In the genomic region with DNA sequence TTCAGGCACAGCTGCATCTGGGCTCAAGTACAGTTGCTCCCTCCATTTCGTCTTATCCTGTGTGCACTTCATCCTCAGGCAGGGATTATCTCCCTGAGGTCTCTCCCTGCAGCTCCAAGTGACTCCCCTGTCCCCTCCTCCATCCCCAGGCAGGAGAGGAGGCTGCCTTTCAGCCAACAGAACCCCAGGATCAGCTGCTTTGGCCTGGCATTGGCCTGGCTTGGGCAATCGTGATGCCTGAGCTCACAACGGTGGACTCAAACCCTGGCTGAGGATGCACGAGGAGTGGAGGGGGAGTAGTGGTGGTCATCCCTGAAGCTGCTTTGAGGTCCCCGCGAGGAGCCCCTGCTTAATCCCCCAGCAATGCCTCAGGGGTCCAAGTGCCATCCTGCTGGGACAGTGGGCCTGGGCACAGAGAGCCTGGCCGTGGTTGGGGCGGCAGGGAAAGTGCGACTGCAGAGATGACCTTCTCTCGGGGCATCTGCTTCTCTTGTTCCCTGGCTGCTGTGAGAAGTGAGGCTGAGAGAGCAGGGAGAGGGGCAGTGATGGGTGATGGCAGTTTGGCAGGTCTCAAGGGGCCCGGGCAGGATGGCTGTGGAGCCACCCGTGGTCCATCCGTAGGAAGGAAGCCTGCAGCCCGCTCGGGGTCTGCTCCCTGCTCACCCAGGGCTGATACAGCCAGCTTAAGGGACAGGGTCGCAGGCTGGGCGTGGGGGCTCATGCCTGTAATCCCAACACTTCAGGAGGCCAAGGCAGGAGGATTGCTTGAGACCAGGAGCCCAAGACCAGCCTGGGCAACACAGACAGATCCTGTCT, we compare ENCODE assay signal across 16 cellular contexts.
A peak's percentile ranks its signal among the peaks of the same experiment; 100 is the strongest.
DNase-seq lines count a peak whose midpoint lies in the region; ATAC-seq and TF ChIP-seq lines count a peak whose summit lies in the region.
"Had no signal": no experiment of that assay in that cellular context is flagged by ENCODE, and none has a peak within 500 bp of the region (broad histone marks: within the 10 kb centered on the region; RNA-seq: fewer than 3 reads in every experiment).

No MANE protein-coding gene starts in this region.

- no peaks in the 10 kb centered on the region for H3K4me1 Mint-ChIP-seq in stimulated activated effector memory CD8-positive, alpha-beta T cell treated with anti-CD3 and anti-CD28 coated beads, Interleukin-12 subunit alpha, Interleukin-12 subunit beta, amount 100 ng/mL, for 72 hours
- H3K4me1 Mint-ChIP-seq: CD14-positive monocyte had no signal

- peak overlapping the region; percentile 78 for H3K4me2 ChIP-seq in BLaER1
- H3K4me2 ChIP-seq in BLaER1 treated with 17β-estradiol and CSF1 and Interleukin-3, amounts not matched to agents 10 nM and 100 nM = peak overlapping the region in 8 of 11 experiments; percentile 51 to 90 (median 75); a peak in 16 of 22 replicates
- H3K4me2 ChIP-seq: GM23338 had no signal

- H3K36me3 ChIP-seq in BLaER1 (no peaks in the 10 kb centered on the region), WERI-Rb-1 (no peaks in the 10 kb centered on the region)
- no peaks in the 10 kb centered on the region for H3K36me3 ChIP-seq in BLaER1 treated with 17β-estradiol and CSF1 and Interleukin-3, amounts not matched to agents 10 nM and 100 nM
- H3K36me3 ChIP-seq: HAP-1 had no signal

- DNase-seq in WERI-Rb-1 (peak; percentile 56), SW 1271 (lab: John Stamatoyannopoulos, UW) (no peak), HPDE6-E6E7 (ENCODE audit: extremely low spot score) (no peak)
- no peak for DNase-seq in stimulated activated effector memory CD8-positive, alpha-beta T cell treated with anti-CD3 and anti-CD28 coated beads, Interleukin-12 subunit alpha, Interleukin-12 subunit beta, amount 100 ng/mL, for 72 hours (ENCODE audit: low spot score in 2 of 2)
- DNase-seq: CD4-positive, alpha-beta T cell; CD8-positive, alpha-beta memory T cell; DMS 273 treated with DMSO at 0.1 percent for 48 hours; DMS79; EL; GDM1 had no signal

- no peaks in the 10 kb centered on the region for H3K9me3 Mint-ChIP-seq in stimulated activated effector memory CD8-positive, alpha-beta T cell treated with anti-CD3 and anti-CD28 coated beads, Interleukin-12 subunit alpha, Interleukin-12 subunit beta, amount 100 ng/mL, for 72 hours
- H3K9me3 Mint-ChIP-seq: CD4-positive, alpha-beta T cell; CD8-positive, alpha-beta memory T cell; GM23338 had no signal

- no peaks in the 10 kb centered on the region for H3K9me3 ChIP-seq in BLaER1
- H3K9me3 ChIP-seq in BLaER1 treated with 17β-estradiol and CSF1 and Interleukin-3, amounts not matched to agents 10 nM and 100 nM (replicated peaks in 1 of 11) = no peaks in the 10 kb centered on the region
- no peaks in the 10 kb centered on the region for H3K9me3 ChIP-seq in WERI-Rb-1 (ENCODE audit: severe bottlenecking)
- H3K9me3 ChIP-seq: HAP-1 had no signal

- peaks cover 57% of the 10 kb centered on the region for H3K4me1 ChIP-seq in BLaER1
- peaks cover 3 to 56% (median 40%) of the 10 kb centered on the region in 10 experiments; a peak in 17 of 20 replicates for H3K4me1 ChIP-seq in BLaER1 treated with 17β-estradiol and CSF1 and Interleukin-3, amounts not matched to agents 10 nM and 100 nM
- H3K4me1 ChIP-seq: HAP-1 had no signal

- H3K4me3 ChIP-seq in BLaER1 (no peak overlapping the region), WERI-Rb-1 (ENCODE audit: low read depth, low read length) (no peak overlapping the region)
- peak overlapping the region in 1 of 10 experiments; percentile 36; a peak in 1 of 20 replicates for H3K4me3 ChIP-seq in BLaER1 treated with 17β-estradiol and CSF1 and Interleukin-3, amounts not matched to agents 10 nM and 100 nM
- H3K4me3 ChIP-seq: GM12878, GM23338, HAP-1 had no signal

- no peak for ATAC-seq in stimulated activated effector memory CD8-positive, alpha-beta T cell treated with anti-CD3 and anti-CD28 coated beads, Interleukin-12 subunit alpha, Interleukin-12 subunit beta, amount 100 ng/mL, for 72 hours
- ATAC-seq: GM23338 had no signal

- peak overlapping the region; percentile 54 for H3K9ac ChIP-seq in BLaER1
- H3K9ac ChIP-seq in BLaER1 treated with 17β-estradiol and CSF1 and Interleukin-3, amounts not matched to agents 10 nM and 100 nM = peak overlapping the region in 4 of 11 experiments; percentile 7 to 59 (median 34); a peak in 5 of 22 replicates

- no peak for TF ChIP-seq CTCF in WERI-Rb-1 (IDR thresholded peaks at IDR 0.05; ENCODE audit: low read depth, low read length)

- peak overlapping the region; percentile 18 for H3K27ac Mint-ChIP-seq in stimulated activated effector memory CD8-positive, alpha-beta T cell treated with anti-CD3 and anti-CD28 coated beads, Interleukin-12 subunit alpha, Interleukin-12 subunit beta, amount 100 ng/mL, for 72 hours
- H3K27ac Mint-ChIP-seq: CD4-positive, alpha-beta T cell had no signal

- H3K36me3 Mint-ChIP-seq in stimulated activated effector memory CD8-positive, alpha-beta T cell treated with anti-CD3 and anti-CD28 coated beads, Interleukin-12 subunit alpha, Interleukin-12 subunit beta, amount 100 ng/mL, for 72 hours = no peaks in the 10 kb centered on the region
- H3K36me3 Mint-ChIP-seq: CD14-positive monocyte; CD8-positive, alpha-beta memory T cell had no signal

- peaks cover 30% of the 10 kb centered on the region for H4K20me1 ChIP-seq in BLaER1
- peaks cover 0 to 78% (median 26%) of the 10 kb centered on the region in 11 experiments; a peak in 19 of 22 replicates for H4K20me1 ChIP-seq in BLaER1 treated with 17β-estradiol and CSF1 and Interleukin-3, amounts not matched to agents 10 nM and 100 nM

- peaks cover 32% of the 10 kb centered on the region for H3K27me3 ChIP-seq in BLaER1
- peaks cover 25 to 55% (median 29%) of the 10 kb centered on the region in 11 experiments for H3K27me3 ChIP-seq in BLaER1 treated with 17β-estradiol and CSF1 and Interleukin-3, amounts not matched to agents 10 nM and 100 nM
- no peaks in the 10 kb centered on the region for H3K27me3 ChIP-seq in WERI-Rb-1 (ENCODE audit: insufficient read depth, low read depth, severe bottlenecking)

- H3K4me3 Mint-ChIP-seq in stimulated activated effector memory CD8-positive, alpha-beta T cell treated with anti-CD3 and anti-CD28 coated beads, Interleukin-12 subunit alpha, Interleukin-12 subunit beta, amount 100 ng/mL, for 72 hours = no peak overlapping the region
- H3K4me3 Mint-ChIP-seq: CD14-positive monocyte; CD4-positive, alpha-beta T cell; CD8-positive, alpha-beta memory T cell; GM23338 had no signal

- H3K27ac ChIP-seq in BLaER1 (peak overlapping the region; percentile 44; the same call in 1 of the 2 replicates), WERI-Rb-1 (no peak overlapping the region)
- no peak overlapping the region for H3K27ac ChIP-seq in BLaER1 treated with 17β-estradiol and CSF1 and Interleukin-3, amounts not matched to agents 10 nM and 100 nM
